In the genomic region with DNA sequence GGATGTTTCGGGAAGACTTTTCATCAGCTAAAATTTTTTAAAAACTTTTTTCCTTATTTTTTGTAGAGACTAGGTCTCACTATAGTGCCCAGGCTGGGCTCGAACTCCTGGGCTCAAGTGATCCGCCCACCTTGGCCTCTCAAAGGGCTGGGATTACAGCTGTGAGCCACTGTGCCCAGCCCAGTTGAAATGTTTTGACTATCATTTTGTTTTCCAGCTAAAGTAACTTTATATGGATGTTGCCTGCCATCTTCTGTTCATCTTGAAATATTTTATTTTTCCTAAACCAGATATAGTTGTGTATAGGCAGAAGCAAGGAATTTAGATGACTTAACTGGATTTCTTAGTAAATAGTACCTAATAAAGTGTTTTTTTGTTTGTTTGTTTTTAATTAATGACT, we compare ENCODE assay signal across 8 cellular contexts. TPM values are rescaled to one million over a fixed set of nuclear protein-coding genes. Genes with fewer than 3 reads are reported as not detected.
DNase-seq lines count a peak whose midpoint lies in the region; ATAC-seq and TF ChIP-seq lines count a peak whose summit lies in the region.

No MANE protein-coding gene starts in this region.

- H3F3A ChIP-seq in smooth muscle cell (ENCODE audit: low read depth), result no peaks in the 10 kb centered on the region

- in situ Hi-C loops in GM13976 (cut with MboI; ENCODE audit: low sequenced_read_pairs, unreplicated experiment), result no loop called here

- H3K27me3 ChIP-seq in adipocyte (replicated peaks; ENCODE audit: control insufficient read depth, insufficient read depth, low read length), result no peaks in the 10 kb centered on the region
- no peaks in the 10 kb centered on the region for H3K27me3 ChIP-seq in heart left ventricle
- H3K27me3 ChIP-seq in smooth muscle cell (ENCODE audit: low read depth), result no peaks in the 10 kb centered on the region

- peaks cover 12% of the 10 kb centered on the region for H3K4me1 ChIP-seq in adipocyte (ENCODE audit: control insufficient read depth, insufficient read depth, low read length)
- no peaks in the 10 kb centered on the region for H3K4me1 ChIP-seq in heart left ventricle
- no peaks in the 10 kb centered on the region for H3K4me1 ChIP-seq in smooth muscle cell (ENCODE audit: low read depth)

- H3K9me3 ChIP-seq in adipocyte (ENCODE audit: control insufficient read depth, low read length) (no peaks in the 10 kb centered on the region), heart left ventricle (no peaks in the 10 kb centered on the region), smooth muscle cell (replicated peaks; ENCODE audit: low read depth) (no peaks in the 10 kb centered on the region)

- H3K4me1 Mint-ChIP-seq in activated T-cell treated with anti-CD3 and anti-CD28 coated beads, Interleukin-2, amount 50 U/mL, for 72 hours (ENCODE audit: low read depth), result peaks cover 6% of the 10 kb centered on the region

- DNase-seq in HT-29 (ENCODE audit: low spot score) (peak; percentile 72), adipocyte (ENCODE audit: low read depth) (peak; percentile 79), heart left ventricle (peak in 3 of 5 donors; percentile 20 to 42 (median 42)), smooth muscle cell (lab: John Stamatoyannopoulos, UW; ENCODE audit: unreplicated experiment) (no peak), NCI-H1436 treated with DMSO at 0.1 percent for 48 hours (lab: John Stamatoyannopoulos, UW) (no peak), GM13976 (ENCODE audit: low spot score) (no peak)
- no peak for DNase-seq in activated T-cell treated with anti-CD3 and anti-CD28 coated beads, Interleukin-2, amount 50 U/mL, for 72 hours
- no peak for DNase-seq in activated CD8-positive, alpha-beta memory T cell treated with anti-CD3 and anti-CD28 coated beads, Interleukin-2, amount 50 U/mL, for 48 hours

- H3K36me3 ChIP-seq in adipocyte (ENCODE audit: control insufficient read depth, insufficient read depth, low read length, severe bottlenecking), result peaks cover 7% of the 10 kb centered on the region
- peaks cover 0 to 23% (median 16%) of the 10 kb centered on the region in 9 donors for H3K36me3 ChIP-seq in heart left ventricle
- no peaks in the 10 kb centered on the region for H3K36me3 ChIP-seq in smooth muscle cell (ENCODE audit: low read depth)

- 67 to 80% (median 78%) methylated on average over 3 of the region's 3 CpGs for WGBS in heart left ventricle, 4 donors
- WGBS in smooth muscle cell (ENCODE audit: low lambda C conversion rate), result 82% methylated on average over 3 of the region's 3 CpGs

- peak; percentile 44 to 76 (median 67) for ATAC-seq in heart left ventricle
- no peak for ATAC-seq in activated T-cell treated with anti-CD3 and anti-CD28 coated beads, Interleukin-2, amount 50 U/mL, for 72 hours (replicated peaks in 1 of 2)

- H3K36me3 Mint-ChIP-seq in activated T-cell treated with anti-CD3 and anti-CD28 coated beads, Interleukin-2, amount 50 U/mL, for 72 hours (ENCODE audit: insufficient read depth in 2 of 2), result peaks cover 0 to 2% of the 10 kb centered on the region in 2 donors

- H3K9ac ChIP-seq in adipocyte (ENCODE audit: low read length) (peak overlapping the region; percentile 59), smooth muscle cell (ENCODE audit: low read depth) (no peak overlapping the region)

- H3K9me3 Mint-ChIP-seq in activated T-cell treated with anti-CD3 and anti-CD28 coated beads, Interleukin-2, amount 50 U/mL, for 72 hours, result no peaks in the 10 kb centered on the region

- H3K27ac ChIP-seq in heart left ventricle (peak overlapping the region in 1 of 12 donors; percentile 34), smooth muscle cell (ENCODE audit: low read depth) (no peak overlapping the region)

- no peak overlapping the region for H3K4me2 ChIP-seq in smooth muscle cell

- H3K27ac Mint-ChIP-seq in activated T-cell treated with anti-CD3 and anti-CD28 coated beads, Interleukin-2, amount 50 U/mL, for 72 hours, result no peak overlapping the region

- H3K4me3 ChIP-seq in adipocyte (ENCODE audit: low read length) (no peak overlapping the region), heart left ventricle (no peak overlapping the region), smooth muscle cell (no peak overlapping the region)

- H3K79me2 ChIP-seq in smooth muscle cell (ENCODE audit: low read depth), result no peaks in the 10 kb centered on the region

- H4K20me1 ChIP-seq in smooth muscle cell (ENCODE audit: low read depth), result no peaks in the 10 kb centered on the region

- H2AFZ ChIP-seq in smooth muscle cell (ENCODE audit: low read depth), result no peak overlapping the region

- intact Hi-C loops in heart left ventricle (cut with DNase I), result loop anchor here in 6 of 10 donors (2.0 to 10.0 kb wide), 3 partner anchors 132 to 136 kb away; no protein-coding TSS in a partner anchor

- TF ChIP-seq CTCF in heart left ventricle (IDR thresholded peaks at IDR 0.05) (peak in 6 of 12 donors; percentile 20 to 40 (median 31)), smooth muscle cell (IDR thresholded peaks at IDR 0.05; ENCODE audit: borderline replicate concordance, insufficient read depth, poor library complexity, severe bottlenecking) (peak; percentile 24), GM13976 (IDR thresholded peaks at IDR 0.05; ENCODE audit: borderline replicate concordance, control extremely low read depth, extremely low read depth, insufficient read depth, missing control alignments) (no peak)

- no peaks in the 10 kb centered on the region for H3K27me3 Mint-ChIP-seq in activated T-cell treated with anti-CD3 and anti-CD28 coated beads, Interleukin-2, amount 50 U/mL, for 72 hours (ENCODE audit: low read depth)

- no peak overlapping the region for H3K4me3 Mint-ChIP-seq in activated T-cell treated with anti-CD3 and anti-CD28 coated beads, Interleukin-2, amount 50 U/mL, for 72 hours

- no peak for TF ChIP-seq POLR2A in heart left ventricle (IDR thresholded peaks at IDR 0.05)

RNA-seq across cellular contexts. Expression of a gene that starts 7.0 kb away (rescaled TPM):
- total RNA-seq in HT-29 (2014; rRNA removed; shearing (Covaris generic)), result 5.2 and 5.5 TPM in 2 replicates
- total RNA-seq in heart left ventricle (10 to 100 TPM; 10.2 to 27.4 (median 19.0) TPM), smooth muscle cell (13.8 and 19.7 TPM in 2 replicates)
- polyA plus RNA-seq in heart left ventricle (10 to 100 TPM in 1 of 2 donors, 1 to 10 TPM in 1; 5.9 to 12.1 TPM), smooth muscle cell (10.1 and 13.2 TPM in 2 replicates)
- 1 to 10 TPM; 4.4 to 10.0 TPM for total RNA-seq in activated T-cell treated with anti-CD3 and anti-CD28 coated beads, Interleukin-2, amount 50 U/mL, for 72 hours

RNA-seq across cellular contexts. Expression of a gene that starts 7.2 kb away (rescaled TPM):
- 2.5 and 2.7 TPM in 2 replicates for total RNA-seq in HT-29 (2014; rRNA removed; shearing (Covaris generic))
- total RNA-seq in heart left ventricle (10 to 100 TPM in 7 of 9 donors, 1 to 10 TPM in 2; 7.9 to 19.8 (median 13.5) TPM), smooth muscle cell (4.9 and 8.5 TPM in 2 replicates)
- polyA plus RNA-seq in heart left ventricle (1 to 10 TPM; 3.7 to 7.3 TPM), smooth muscle cell (3.5 and 4.5 TPM in 2 replicates)
- total RNA-seq in activated T-cell treated with anti-CD3 and anti-CD28 coated beads, Interleukin-2, amount 50 U/mL, for 72 hours, result 10 to 100 TPM; 20.5 to 21.3 TPM

RNA-seq across cellular contexts. Expression of a gene that starts 58.9 kb away (rescaled TPM):
- 4.2 and 4.7 TPM in 2 replicates for total RNA-seq in HT-29 (2014; rRNA removed; shearing (Covaris generic))
- 10 to 100 TPM; 13.7 to 48.5 (median 16.5) TPM for total RNA-seq in heart left ventricle
- 10 to 100 TPM; 17.4 to 28.0 TPM for polyA plus RNA-seq in heart left ventricle
- 25.9 and 30.3 TPM in 2 replicates for total RNA-seq in smooth muscle cell
- 21.0 and 22.9 TPM in 2 replicates for polyA plus RNA-seq in smooth muscle cell
- total RNA-seq in activated T-cell treated with anti-CD3 and anti-CD28 coated beads, Interleukin-2, amount 50 U/mL, for 72 hours, result 100 to 1,000 TPM in 1 of 2 donors, 10 to 100 TPM in 1; 98.9 to 145 TPM

Comparison
In these comparisons a context has a peak if more than half of its experiments do, and no peak if none do; other contexts are left out.
1. DNase-seq: peak in HT-29 (single experiment), adipocyte (single experiment) and heart left ventricle (3 of 5); none in smooth muscle cell (single experiment), NCI-H1436 treated with DMSO at 0.1 percent for 48 hours (single experiment), activated T-cell treated with anti-CD3 and anti-CD28 coated beads, Interleukin-2, amount 50 U/mL, for 72 hours (0 of 2), GM13976 (single experiment) and activated CD8-positive, alpha-beta memory T cell treated with anti-CD3 and anti-CD28 coated beads, Interleukin-2, amount 50 U/mL, for 48 hours (single experiment).
2. ATAC-seq: peak in heart left ventricle (4 of 4); none in activated T-cell treated with anti-CD3 and anti-CD28 coated beads, Interleukin-2, amount 50 U/mL, for 72 hours (0 of 2).